31 cellular contexts compared by ENCODE assay signal in genomic region chr14:105140581-105140980, GRCh38.
"Had no signal": no experiment of that assay in that cellular context is flagged by ENCODE, and none has a peak within 500 bp of the region (broad histone marks: within the 10 kb centered on the region; RNA-seq: fewer than 3 reads in every experiment).

No MANE protein-coding gene starts in this region.

- FAIRE-seq: frontal cortex, keratinocyte had no signal

- H3K27me3 ChIP-seq: neutrophil, ovary, testis, uterus had no signal

- DNase-seq: activated CD4-positive, alpha-beta memory T cell treated with anti-CD3 and anti-CD28 coated beads, Interleukin-2, amount 10 ng/mL, durations not matched to agents 7 days and 5 days; activated CD4-positive, alpha-beta T cell treated with anti-CD3 and anti-CD28 coated beads for 1 hour; activated CD4-positive, alpha-beta T cell treated with anti-CD3 and anti-CD28 coated beads, Interleukin-2, amount 10 ng/mL, durations not matched to agents 7 days and 5 days; activated CD8-positive, alpha-beta memory T cell treated with anti-CD3 and anti-CD28 coated beads, Interleukin-2, amount 50 U/mL, for 48 hours; activated naive CD8-positive, alpha-beta T cell treated with anti-CD3 and anti-CD28 coated beads, Interleukin-2, amount 50 U/mL, for 24 hours; activated T-cell treated with anti-CD3 and anti-CD28 coated beads, Interleukin-2, amount 50 U/mL, for 24 hours; amygdala; central memory CD4-positive, alpha-beta T cell; esophagus squamous epithelium; left colon; naive B cell; nephron progenitor cell; ovary; retina; stimulated activated CD4-positive, alpha-beta T cell treated with anti-CD3 and anti-CD28 coated beads, Interleukin-15, amount 100 ng/mL, for 24 hours; stimulated activated CD4-positive, alpha-beta T cell treated with anti-CD3 and anti-CD28 coated beads, Interleukin-2, amount 100 ng/mL, for 24 hours; stimulated activated naive CD4-positive, alpha-beta T cell treated with Interleukin-2 at 50 U/mL for 16 hours; T-helper 2 cell; testis; trophoblast cell; uterus had no signal

- H3K27me3 Mint-ChIP-seq: activated CD4-positive, alpha-beta memory T cell treated with anti-CD3 and anti-CD28 coated beads, Interleukin-2, amount 10 ng/mL, durations not matched to agents 7 days and 5 days; activated CD4-positive, alpha-beta T cell treated with anti-CD3 and anti-CD28 coated beads, Interleukin-2, amount 10 ng/mL, durations not matched to agents 7 days and 5 days; activated naive CD4-positive, alpha-beta T cell treated with anti-CD3 and anti-CD28 coated beads, Interleukin-2, amount 50 U/mL, for 24 hours; activated naive CD8-positive, alpha-beta T cell treated with anti-CD3 and anti-CD28 coated beads, Interleukin-2, amount 50 U/mL, for 24 hours; activated T-cell treated with anti-CD3 and anti-CD28 coated beads, Interleukin-2, amount 50 U/mL, for 24 hours; dendritic cell treated with granulocyte-macrophage colony-stimulating factor and Interleukin-4, amounts not matched to agents 40 ng/mL and 50 ng/mL, for 4 days had no signal

- H3K36me3 ChIP-seq: neutrophil, ovary, prostate gland, uterus had no signal

- H3K4me2 ChIP-seq: smooth muscle cell had no signal

- H3K4me1 ChIP-seq: prostate gland, testis, uterus had no signal

- ATAC-seq: activated naive CD8-positive, alpha-beta T cell treated with anti-CD3 and anti-CD28 coated beads, Interleukin-2, amount 50 U/mL, for 24 hours; left colon; WTC11 had no signal

- H3K36me3 Mint-ChIP-seq: activated naive CD4-positive, alpha-beta T cell treated with anti-CD3 and anti-CD28 coated beads, Interleukin-2, amount 50 U/mL, for 24 hours had no signal

- H3K9me3 Mint-ChIP-seq: activated naive CD4-positive, alpha-beta T cell treated with anti-CD3 and anti-CD28 coated beads, Interleukin-2, amount 50 U/mL, for 24 hours had no signal

- H3K4me3 Mint-ChIP-seq: activated CD4-positive, alpha-beta memory T cell treated with anti-CD3 and anti-CD28 coated beads, Interleukin-2, amount 10 ng/mL, durations not matched to agents 7 days and 5 days; activated CD4-positive, alpha-beta T cell treated with anti-CD3 and anti-CD28 coated beads, Interleukin-2, amount 10 ng/mL, durations not matched to agents 7 days and 5 days; activated naive CD4-positive, alpha-beta T cell treated with anti-CD3 and anti-CD28 coated beads, Interleukin-2, amount 50 U/mL, for 24 hours; activated naive CD8-positive, alpha-beta T cell treated with anti-CD3 and anti-CD28 coated beads, Interleukin-2, amount 50 U/mL, for 24 hours; activated T-cell treated with anti-CD3 and anti-CD28 coated beads, Interleukin-2, amount 50 U/mL, for 24 hours; dendritic cell treated with granulocyte-macrophage colony-stimulating factor and Interleukin-4, amounts not matched to agents 40 ng/mL and 50 ng/mL, for 4 days; mesothelial cell of epicardium; naive B cell; nephron progenitor cell; WTC11 had no signal

- H3K27ac ChIP-seq: epithelial cell of prostate, esophagus squamous epithelium, neutrophil, ovary, prostate gland, testis, uterus had no signal

- H3K9me3 ChIP-seq: neutrophil, prostate gland, testis had no signal

- H3K4me1 Mint-ChIP-seq: activated CD4-positive, alpha-beta memory T cell treated with anti-CD3 and anti-CD28 coated beads, Interleukin-2, amount 10 ng/mL, durations not matched to agents 7 days and 5 days; activated CD4-positive, alpha-beta T cell treated with anti-CD3 and anti-CD28 coated beads, Interleukin-2, amount 10 ng/mL, durations not matched to agents 7 days and 5 days; activated naive CD4-positive, alpha-beta T cell treated with anti-CD3 and anti-CD28 coated beads, Interleukin-2, amount 50 U/mL, for 24 hours; activated naive CD8-positive, alpha-beta T cell treated with anti-CD3 and anti-CD28 coated beads, Interleukin-2, amount 50 U/mL, for 24 hours; mesothelial cell of epicardium; WTC11 had no signal

- H3K27ac Mint-ChIP-seq: activated CD4-positive, alpha-beta memory T cell treated with anti-CD3 and anti-CD28 coated beads, Interleukin-2, amount 10 ng/mL, durations not matched to agents 7 days and 5 days; activated CD4-positive, alpha-beta T cell treated with anti-CD3 and anti-CD28 coated beads, Interleukin-2, amount 10 ng/mL, durations not matched to agents 7 days and 5 days; activated naive CD4-positive, alpha-beta T cell treated with anti-CD3 and anti-CD28 coated beads, Interleukin-2, amount 50 U/mL, for 24 hours; activated naive CD8-positive, alpha-beta T cell treated with anti-CD3 and anti-CD28 coated beads, Interleukin-2, amount 50 U/mL, for 24 hours; activated T-cell treated with anti-CD3 and anti-CD28 coated beads, Interleukin-2, amount 50 U/mL, for 24 hours; dendritic cell treated with granulocyte-macrophage colony-stimulating factor and Interleukin-4, amounts not matched to agents 40 ng/mL and 50 ng/mL, for 4 days; mesothelial cell of epicardium; nephron progenitor cell; WTC11 had no signal

- H3K4me3 ChIP-seq: esophagus squamous epithelium, ovary, prostate gland, smooth muscle cell, testis, uterus had no signal
